Comparison of ENCODE assay signal across 16 cellular contexts in genomic region chr4:15043922-15044321, GRCh38. TPM values are rescaled to one million over a fixed set of nuclear protein-coding genes. Genes with fewer than 3 reads are reported as not detected.
A peak's percentile ranks its signal among the peaks of the same experiment; 100 is the strongest.
DNase-seq lines count a peak whose midpoint lies in the region; ATAC-seq and TF ChIP-seq lines count a peak whose summit lies in the region.
"Had no signal": no experiment of that assay in that cellular context is flagged by ENCODE, and none has a peak within 500 bp of the region (broad histone marks: within the 10 kb centered on the region; RNA-seq: fewer than 3 reads in every experiment).

No MANE protein-coding gene starts in this region.

- H3K36me3 ChIP-seq in breast epithelium: no peaks in the 10 kb centered on the region
- H3K36me3 ChIP-seq: BLaER1, HAP-1 had no signal

- H3K27ac Mint-ChIP-seq in MCF 10A (ENCODE audit: low read depth, unreplicated experiment) (peak overlapping the region; percentile 53), chondrocyte (ENCODE audit: unreplicated experiment) (peak overlapping the region; percentile 70)
- H3K27ac Mint-ChIP-seq: CD8-positive, alpha-beta memory T cell had no signal

- no peak for TF ChIP-seq POLR2A in breast epithelium (IDR thresholded peaks at IDR 0.05)

- DNase-seq in MCF 10A (ENCODE audit: unreplicated experiment) (no peak), breast epithelium (ENCODE audit: low spot score in 2 of 2) (no peak), chondrocyte (ENCODE audit: low spot score) (no peak), left lobe of liver (ENCODE audit: low spot score) (no peak), superior temporal gyrus (ENCODE audit: extremely low spot score) (peak; percentile 70), GM10248 (ENCODE audit: extremely low spot score) (no peak)
- no peak for DNase-seq in stimulated activated CD4-positive, alpha-beta T cell treated with anti-CD3 and anti-CD28 coated beads, Interleukin-4, amount 100 ng/mL, for 24 hours
- DNase-seq: AML-193; CD8-positive, alpha-beta memory T cell; DND-41; GDM1 had no signal

- no peak overlapping the region for H3K4me3 Mint-ChIP-seq in MCF 10A (ENCODE audit: unreplicated experiment)
- H3K4me3 Mint-ChIP-seq in chondrocyte (ENCODE audit: unreplicated experiment): no peak overlapping the region
- H3K4me3 Mint-ChIP-seq: CD8-positive, alpha-beta memory T cell had no signal

- H3K27ac ChIP-seq in breast epithelium: no peak overlapping the region
- H3K27ac ChIP-seq: 22Rv1, BLaER1 had no signal

- no peaks in the 10 kb centered on the region for H3K9me3 Mint-ChIP-seq in MCF 10A (ENCODE audit: unreplicated experiment)
- no peaks in the 10 kb centered on the region for H3K9me3 Mint-ChIP-seq in chondrocyte (ENCODE audit: low read depth)
- H3K9me3 Mint-ChIP-seq: CD8-positive, alpha-beta memory T cell had no signal

- H3K4me1 ChIP-seq in breast epithelium: no peaks in the 10 kb centered on the region
- H3K4me1 ChIP-seq: HAP-1 had no signal

- H3K4me1 Mint-ChIP-seq in MCF 10A (ENCODE audit: insufficient read depth, unreplicated experiment) (peaks cover 21% of the 10 kb centered on the region), chondrocyte (ENCODE audit: low read depth) (peaks cover 62% of the 10 kb centered on the region)

- POLR2A ChIA-PET in MCF 10A (lab: Yijun Ruan, JAX): interaction anchor here (1.3 to 1.8 kb wide), 2 partner anchors 9 to 119 kb away, joined by 5 to 9 read pairs; no protein-coding TSS in a partner anchor
- POLR2A ChIA-PET in GM10248 (lab: Yijun Ruan, JAX): no interaction called here

- no peaks in the 10 kb centered on the region for H3K27me3 ChIP-seq in breast epithelium
- H3K27me3 ChIP-seq: BLaER1 had no signal

- no peaks in the 10 kb centered on the region for H3K9me3 ChIP-seq in breast epithelium
- H3K9me3 ChIP-seq: BLaER1, Caco-2, HAP-1 had no signal

- H3K4me3 ChIP-seq in breast epithelium: no peak overlapping the region
- H3K4me3 ChIP-seq: BLaER1, HAP-1 had no signal

- TF ChIP-seq CTCF in MCF 10A (IDR thresholded peaks at IDR 0.05; ENCODE audit: unreplicated experiment): no peak
- TF ChIP-seq CTCF in breast epithelium (IDR thresholded peaks at IDR 0.05): no peak
- no peak for TF ChIP-seq CTCF in chondrocyte (IDR thresholded peaks at IDR 0.05)
- no peak for TF ChIP-seq CTCF in GM10248 (IDR thresholded peaks at IDR 0.05; ENCODE audit: control extremely low read depth, extremely low read depth, low read depth, missing control alignments)

- peak; percentile 91 for ATAC-seq in left lobe of liver
- no peak for ATAC-seq in GM21576 (IDR thresholded peaks at IDR 0.05; ENCODE audit: unreplicated experiment)

- no peaks in the 10 kb centered on the region for H3K27me3 Mint-ChIP-seq in MCF 10A (ENCODE audit: insufficient read depth, unreplicated experiment)
- no peaks in the 10 kb centered on the region for H3K27me3 Mint-ChIP-seq in chondrocyte (ENCODE audit: low read depth)
- H3K27me3 Mint-ChIP-seq: CD8-positive, alpha-beta memory T cell had no signal

- no TSS peak for BruUV-seq in MCF 10A (replicated peaks; lab: Mats Ljungman, UMichigan)

- intact Hi-C loops in MCF 10A (cut with micrococcal nuclease) (loop anchor here (1.0 kb wide), 1 partner anchor 118 kb away; no protein-coding TSS in a partner anchor), breast epithelium (cut with DNase I; ENCODE audit: low total_unique reads) (no loop called here)

- CTCF ChIA-PET in MCF 10A (lab: Yijun Ruan, JAX) (interaction anchor here (1.0 to 1.2 kb wide), 2 partner anchors 16 to 120 kb away, joined by 3 to 4 read pairs; no protein-coding TSS in a partner anchor), GM10248 (lab: Yijun Ruan, JAX) (interaction anchor here (1.2 kb wide), 1 partner anchor 10 kb away, joined by 3 read pairs; no protein-coding TSS in a partner anchor)

- peaks cover 24% of the 10 kb centered on the region for H3K36me3 Mint-ChIP-seq in MCF 10A (ENCODE audit: insufficient read depth, unreplicated experiment)
- H3K36me3 Mint-ChIP-seq in chondrocyte (ENCODE audit: low read depth): peaks cover 14% of the 10 kb centered on the region

RNA-seq across cellular contexts. Expression of gene CPEB2, which starts 41.6 kb away (rescaled TPM):
- 13.8 and 21.8 TPM in 2 replicates for total RNA-seq in MCF 10A (2022)
- total RNA-seq in breast epithelium: 10 to 100 TPM; 16.7 to 33.4 (median 26.4) TPM
- total RNA-seq in chondrocyte: 35.4 to 47.0 TPM (median 38.7 TPM) in 3 replicates
- total RNA-seq in left lobe of liver: 13.8 TPM
